ENCODE assay signal across 8 cellular contexts in the genomic region with DNA sequence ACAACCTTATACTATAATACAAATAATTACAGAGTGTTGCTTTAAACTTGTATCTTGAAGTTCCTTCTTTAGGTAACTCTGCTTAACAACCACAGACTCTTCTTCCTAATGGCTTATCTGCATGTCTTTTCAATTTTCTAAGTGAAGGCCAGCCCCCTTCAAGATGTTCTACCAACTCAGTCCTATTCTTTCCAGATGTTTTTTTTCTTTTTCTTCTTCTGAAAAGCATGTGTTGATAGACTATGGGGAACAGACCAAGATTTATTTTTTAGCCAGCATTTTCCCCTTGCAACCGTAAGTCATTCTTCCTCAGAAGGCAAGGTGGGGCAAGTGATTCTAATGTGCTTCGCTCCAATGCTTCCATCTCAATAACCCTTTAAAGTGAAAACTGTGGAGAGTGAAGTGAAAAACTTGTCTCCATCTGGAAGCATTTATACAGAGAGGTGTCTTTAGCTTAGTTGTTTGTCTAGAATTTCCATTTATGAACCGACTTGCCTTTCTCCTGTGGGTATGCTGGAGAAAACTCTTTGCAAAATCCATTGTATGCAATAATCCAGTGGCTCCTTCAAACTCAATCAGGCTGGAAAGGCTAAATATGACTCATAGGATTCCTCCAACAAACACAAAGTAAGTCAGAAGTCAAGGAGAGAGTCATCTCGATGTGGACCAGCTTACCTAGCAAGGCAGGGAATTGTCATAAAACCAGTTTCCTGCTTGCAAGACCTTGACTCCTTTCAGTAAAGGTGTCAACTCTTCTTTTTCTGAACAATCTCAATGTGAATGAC.
DNase-seq lines count a peak whose midpoint lies in the region; ATAC-seq, FAIRE-seq and TF ChIP-seq lines count a peak whose summit lies in the region.

No MANE protein-coding gene starts in this region.

- H4K20me1 ChIP-seq in astrocyte (ENCODE audit: insufficient read depth, low read length): no peaks in the 10 kb centered on the region

- peaks cover 38% of the 10 kb centered on the region for H3K4me1 ChIP-seq in astrocyte (ENCODE audit: insufficient read depth, low read length)
- peaks cover 86% of the 10 kb centered on the region for H3K4me1 ChIP-seq in vagina

- TF ChIP-seq CTCF in astrocyte (IDR thresholded peaks at IDR 0.05; ENCODE audit: insufficient read depth, low read depth, low read length) (no peak), vagina (IDR thresholded peaks at IDR 0.05) (no peak)

- intact Hi-C loops in Right ventricle myocardium superior (cut with DNase I): no loop called here
- intact Hi-C loops in cardiac septum (cut with DNase I): loop anchor here (5.0 kb wide), 1 partner anchor 48 kb away; no protein-coding TSS in a partner anchor
- intact Hi-C loops in vagina (cut with DNase I): no loop called here

- TF ChIP-seq POLR2A in vagina (IDR thresholded peaks at IDR 0.05): no peak

- no peaks in the 10 kb centered on the region for H3K9me3 ChIP-seq in astrocyte (ENCODE audit: insufficient read depth, low read depth, low read length)
- H3K9me3 ChIP-seq in vagina: no peaks in the 10 kb centered on the region

- no peak overlapping the region for H3K4me3 Mint-ChIP-seq in astrocyte (ENCODE audit: unreplicated experiment)

- no peak overlapping the region for H3K4me3 ChIP-seq in astrocyte (ENCODE audit: insufficient read depth, low read depth, low read length)
- H3K4me3 ChIP-seq in vagina: no peak overlapping the region

- H3K4me1 Mint-ChIP-seq in astrocyte (ENCODE audit: low read depth, unreplicated experiment): peaks cover 70% of the 10 kb centered on the region

- H3K36me3 Mint-ChIP-seq in astrocyte (ENCODE audit: low read depth, unreplicated experiment): peaks cover 6% of the 10 kb centered on the region

- FAIRE-seq in astrocyte (lab: Jason Lieb, UNC): no peak

- ATAC-seq in Right ventricle myocardium superior (ENCODE audit: poor library complexity): peak; percentile 37
- ATAC-seq in GM19397 (IDR thresholded peaks at IDR 0.05; ENCODE audit: unreplicated experiment): no peak
- no peak for ATAC-seq in HG03280 (IDR thresholded peaks at IDR 0.05; ENCODE audit: unreplicated experiment)
- no peak for ATAC-seq in GM18517 (IDR thresholded peaks at IDR 0.05; ENCODE audit: unreplicated experiment)

- H3K79me2 ChIP-seq in astrocyte (ENCODE audit: insufficient read depth, low read length): peaks cover 80% of the 10 kb centered on the region

- no peak overlapping the region for H3K9ac ChIP-seq in astrocyte (ENCODE audit: low read length)

- no peaks in the 10 kb centered on the region for H3K36me3 ChIP-seq in astrocyte (ENCODE audit: insufficient read depth, low read length)
- H3K36me3 ChIP-seq in vagina: no peaks in the 10 kb centered on the region

- H3K9me3 Mint-ChIP-seq in astrocyte (ENCODE audit: unreplicated experiment): no peaks in the 10 kb centered on the region

- no peaks in the 10 kb centered on the region for H3K27me3 Mint-ChIP-seq in astrocyte (ENCODE audit: low read depth, unreplicated experiment)

- DNase-seq in Right ventricle myocardium superior (no peak), cardiac septum (ENCODE audit: low spot score) (no peak), astrocyte (ENCODE audit: low read depth) (peak; percentile 79), kidney tubule cell (ENCODE audit: low spot score) (peak; percentile 93), vagina (ENCODE audit: extremely low spot score in 2 of 2) (no peak)

- H3K27ac ChIP-seq in astrocyte (ENCODE audit: low read depth, low read length) (peak overlapping the region; percentile 5), vagina (peak overlapping the region; percentile 66)

- H3K27ac Mint-ChIP-seq in astrocyte (ENCODE audit: unreplicated experiment): no peak overlapping the region

- H3K27me3 ChIP-seq in astrocyte (ENCODE audit: insufficient read depth, low read length) (no peaks in the 10 kb centered on the region), vagina (no peaks in the 10 kb centered on the region)

- no peak overlapping the region for H2AFZ ChIP-seq in astrocyte (ENCODE audit: low read depth, low read length)

- H3K4me2 ChIP-seq in astrocyte (ENCODE audit: low read length): peak overlapping the region; percentile 37

Comparison
In these comparisons a context has a peak if more than half of its experiments do, and no peak if none do; other contexts are left out.
1. DNase-seq: peak in astrocyte (single experiment) and kidney tubule cell (single experiment); none in Right ventricle myocardium superior (single experiment), cardiac septum (single experiment) and vagina (0 of 2).